In genomic region chrX:1536712-1537030, GRCh38 we compare ENCODE assay signal across 8 cellular contexts. TPM values are rescaled to one million over a fixed set of nuclear protein-coding genes. Genes with fewer than 3 reads are reported as not detected.
A peak's percentile ranks its signal among the peaks of the same experiment; 100 is the strongest.
DNase-seq lines count a peak whose midpoint lies in the region; ATAC-seq lines count a peak whose summit lies in the region.

No MANE protein-coding gene starts in this region.

- peaks cover 20 to 21% of the 10 kb centered on the region in 2 donors for H3K4me1 Mint-ChIP-seq in effector memory CD8-positive, alpha-beta T cell (ENCODE audit: low read depth in 2 of 2)

- ATAC-seq in HG03457 (IDR thresholded peaks at IDR 0.05; ENCODE audit: unreplicated experiment) = peak; percentile 15
- peak; percentile 4 for ATAC-seq in effector memory CD8-positive, alpha-beta T cell (replicated peaks)
- no peak for ATAC-seq in GM18858 (IDR thresholded peaks at IDR 0.05; ENCODE audit: unreplicated experiment)

- peak overlapping the region; percentile 85 for H3K4me3 ChIP-seq in thymus (ENCODE audit: low read length)

- no peaks in the 10 kb centered on the region for H3K27me3 ChIP-seq in thymus (ENCODE audit: control insufficient read depth, insufficient read depth)

- peaks cover 47% of the 10 kb centered on the region for H3K36me3 Mint-ChIP-seq in effector memory CD8-positive, alpha-beta T cell (ENCODE audit: insufficient read depth)

- no peaks in the 10 kb centered on the region for H3K9me3 Mint-ChIP-seq in effector memory CD8-positive, alpha-beta T cell

- peaks cover 4% of the 10 kb centered on the region for H3K36me3 ChIP-seq in thymus (ENCODE audit: control insufficient read depth, insufficient read depth)

- peak overlapping the region; percentile 97 to 99 for H3K27ac Mint-ChIP-seq in effector memory CD8-positive, alpha-beta T cell

- H3K27me3 Mint-ChIP-seq in effector memory CD8-positive, alpha-beta T cell = no peaks in the 10 kb centered on the region

- DNase-seq in activated CD8-positive, alpha-beta memory T cell treated with anti-CD3 and anti-CD28 coated beads for 48 hours (ENCODE audit: low read depth in 2 of 3, low spot score in 2 of 3) = peak in 2 of 3 experiments; percentile 20 to 40
- DNase-seq in activated CD8-positive, alpha-beta memory T cell treated with anti-CD3 and anti-CD28 coated beads, Interleukin-2, amount 50 U/mL, for 48 hours = no peak
- DNase-seq in effector memory CD8-positive, alpha-beta T cell = no peak
- no peak for DNase-seq in NCI-H1436 treated with DMSO at 0.1 percent for 48 hours (lab: John Stamatoyannopoulos, UW)
- DNase-seq in DMS53 (lab: John Stamatoyannopoulos, UW) = no peak

- peak overlapping the region; percentile 99 for H3K27ac ChIP-seq in thymus (ENCODE audit: low read depth)

- peaks cover 2% of the 10 kb centered on the region for H3K4me1 ChIP-seq in thymus (ENCODE audit: control insufficient read depth, insufficient read depth, low read length)

- WGBS in thymus = 3% methylated on average over 17 of the region's 17 CpGs

- H3K9me3 ChIP-seq in thymus (ENCODE audit: control insufficient read depth) = no peaks in the 10 kb centered on the region

- H3K4me3 Mint-ChIP-seq in effector memory CD8-positive, alpha-beta T cell = peak overlapping the region; percentile 97 to 98

RNA-seq across cellular contexts. Expression of gene P2RY8, which starts 0.3 kb away (rescaled TPM):
- polyA plus RNA-seq in thymus = 12.9 TPM

RNA-seq across cellular contexts. Expression of gene AKAP17A, which starts 54.7 kb away (rescaled TPM):
- polyA plus RNA-seq in thymus = 105 TPM

Comparison
In these comparisons a context has a peak if more than half of its experiments do, and no peak if none do; other contexts are left out.
1. DNase-seq: peak in activated CD8-positive, alpha-beta memory T cell treated with anti-CD3 and anti-CD28 coated beads for 48 hours (2 of 3); none in activated CD8-positive, alpha-beta memory T cell treated with anti-CD3 and anti-CD28 coated beads, Interleukin-2, amount 50 U/mL, for 48 hours (single experiment), effector memory CD8-positive, alpha-beta T cell (0 of 3), NCI-H1436 treated with DMSO at 0.1 percent for 48 hours (single experiment) and DMS53 (single experiment).